18 cellular contexts compared by ENCODE assay signal in genomic region chr16:50620646-50621451, GRCh38.
DNase-seq lines count a peak whose midpoint lies in the region; ATAC-seq, FAIRE-seq and TF ChIP-seq lines count a peak whose summit lies in the region.
"Had no signal": no experiment of that assay in that cellular context is flagged by ENCODE, and none has a peak within 500 bp of the region (broad histone marks: within the 10 kb centered on the region; RNA-seq: fewer than 3 reads in every experiment).

No MANE protein-coding gene starts in this region.

- TF ChIP-seq RAD21 in HepG2 (CRISPR knock-in tag; IDR thresholded peaks at IDR 0.05), result no peak

- no peak overlapping the region for H3K18ac ChIP-seq in trophoblast cell (ENCODE audit: low read length)

- H2BK120ac ChIP-seq in trophoblast cell (ENCODE audit: insufficient read depth, low read length, poor library complexity), result no peak overlapping the region

- H3K23ac ChIP-seq in trophoblast cell (ENCODE audit: low read length), result no peak overlapping the region

- H3K79me1 ChIP-seq in trophoblast cell (ENCODE audit: low read length), result no peaks in the 10 kb centered on the region

- H3K9ac ChIP-seq in HepG2 (ENCODE audit: insufficient read depth, low read depth, low read length) (no peak overlapping the region), trophoblast cell (ENCODE audit: low read length) (no peak overlapping the region), smooth muscle cell (ENCODE audit: low read depth) (no peak overlapping the region)
- H3K9ac ChIP-seq: BLaER1 had no signal

- no peaks in the 10 kb centered on the region for H3K9me3 ChIP-seq in right cardiac atrium (ENCODE audit: control insufficient read depth, low read length)
- H3K9me3 ChIP-seq in left ventricle myocardium inferior (replicated peaks), result no peaks in the 10 kb centered on the region
- H3K9me3 ChIP-seq in HepG2 (ENCODE audit: low read length), result no peaks in the 10 kb centered on the region
- no peaks in the 10 kb centered on the region for H3K9me3 ChIP-seq in trophoblast cell (ENCODE audit: insufficient read depth, low read depth, low read length)
- H3K9me3 ChIP-seq in smooth muscle cell (replicated peaks; ENCODE audit: low read depth), result no peaks in the 10 kb centered on the region
- H3K9me3 ChIP-seq: BLaER1 had no signal

- no peak for FAIRE-seq in HepG2 (lab: Jason Lieb, UNC)
- FAIRE-seq: GM12891, GM19239, H54 had no signal

- peak; percentile 48 to 68; a peak in 3 of 4 replicates for TF ChIP-seq POLR2A in HepG2 (IDR thresholded peaks at IDR 0.05; ENCODE audit: insufficient read depth in 1 of 2, low read depth in 2 of 2, low read length in 2 of 2)

- no peak overlapping the region for H2BK12ac ChIP-seq in trophoblast cell (ENCODE audit: low read length)

- H3K4me1 ChIP-seq in right cardiac atrium (ENCODE audit: control insufficient read depth, insufficient read depth, low read length) (peaks cover 6% of the 10 kb centered on the region), left ventricle myocardium inferior (peaks cover 17% of the 10 kb centered on the region), HepG2 (ENCODE audit: insufficient read depth, low read length) (peaks cover 54% of the 10 kb centered on the region), trophoblast cell (ENCODE audit: control insufficient read depth in 1 of 2, insufficient read depth in 2 of 2, low read length in 2 of 2) (peaks cover 12 to 13% of the 10 kb centered on the region in 2 experiments), smooth muscle cell (ENCODE audit: low read depth) (peaks cover 5% of the 10 kb centered on the region)

- no peak overlapping the region for H4K91ac ChIP-seq in trophoblast cell (ENCODE audit: low read depth, low read length)

- no peak overlapping the region for H3K4ac ChIP-seq in trophoblast cell (ENCODE audit: low read depth, low read length)

- peaks cover 82% of the 10 kb centered on the region for H4K20me1 ChIP-seq in HepG2 (ENCODE audit: insufficient read depth, low read length)
- no peaks in the 10 kb centered on the region for H4K20me1 ChIP-seq in smooth muscle cell (ENCODE audit: low read depth)
- H4K20me1 ChIP-seq: BLaER1 had no signal

- intact Hi-C loops in right cardiac atrium (cut with DNase I) (loop anchor here in 1 of 4 donors (10.0 kb wide), 1 partner anchor 246 kb away; no protein-coding TSS in a partner anchor), left ventricle myocardium inferior (cut with micrococcal nuclease) (no loop called here), HepG2 (cut with micrococcal nuclease; ENCODE audit: unreplicated experiment) (no loop called here)

- in situ Hi-C loops in HepG2 (cut with HindIII; ENCODE audit: extremely low pct_ligation_motif_present, low pct_unique_long_range_greater_than_20kb), result no loop called here

- no peak for TF ChIP-seq CTCF in left ventricle myocardium inferior (IDR thresholded peaks at IDR 0.05; ENCODE audit: borderline replicate concordance)
- TF ChIP-seq CTCF in HepG2 (CRISPR knock-in tag; IDR thresholded peaks at IDR 0.05), result no peak
- no peak for TF ChIP-seq CTCF in smooth muscle cell (IDR thresholded peaks at IDR 0.05; ENCODE audit: borderline replicate concordance, insufficient read depth, poor library complexity, severe bottlenecking)

- 92% methylated on average over 11 of the region's 11 CpGs for WGBS in right cardiac atrium
- WGBS in HepG2 (ENCODE audit: low lambda C conversion rate), result 89% methylated on average over 11 of the region's 11 CpGs
- WGBS in trophoblast cell (ENCODE audit: extremely low coverage, insufficient coverage, insufficient read length), result no CpG with 5 or more reads among the region's 11 CpGs
- 96% methylated on average over 11 of the region's 11 CpGs for WGBS in smooth muscle cell (ENCODE audit: low lambda C conversion rate)

- H3K4me2 ChIP-seq in HepG2 (ENCODE audit: low read depth, low read length) (no peak overlapping the region), trophoblast cell (ENCODE audit: low read length) (no peak overlapping the region), smooth muscle cell (no peak overlapping the region)
- H3K4me2 ChIP-seq: BLaER1 had no signal

- H3K14ac ChIP-seq in trophoblast cell (ENCODE audit: low read length), result no peak overlapping the region

- no peak overlapping the region for H3K4me3 ChIP-seq in right cardiac atrium (ENCODE audit: low read length)
- no peak overlapping the region for H3K4me3 ChIP-seq in left ventricle myocardium inferior
- H3K4me3 ChIP-seq in HepG2 (replicated peaks in 1 of 3; ENCODE audit: insufficient read depth in 1 of 3, low read depth in 2 of 3, low read length in 3 of 3), result no peak overlapping the region
- peak overlapping the region; percentile 8 for H3K4me3 ChIP-seq in trophoblast cell (ENCODE audit: low read depth, low read length)
- no peak overlapping the region for H3K4me3 ChIP-seq in smooth muscle cell
- H3K4me3 ChIP-seq: BLaER1 had no signal

- H3K27ac ChIP-seq in right cardiac atrium (ENCODE audit: low read length) (no peak overlapping the region), left ventricle myocardium inferior (replicated peaks) (no peak overlapping the region), HepG2 (ENCODE audit: extremely low read length, insufficient read depth, low read length) (no peak overlapping the region), trophoblast cell (ENCODE audit: low read depth, low read length) (no peak overlapping the region), smooth muscle cell (ENCODE audit: low read depth) (no peak overlapping the region)
- H3K27ac ChIP-seq: BLaER1 had no signal

- DNase-seq in right cardiac atrium, result peak in 2 of 3 donors; percentile 1 to 11
- DNase-seq in left ventricle myocardium inferior, result no peak
- DNase-seq in HepG2 (ENCODE audit: low spot score), result no peak
- no peak for DNase-seq in trophoblast cell
- no peak for DNase-seq in GOT3 (lab: John Stamatoyannopoulos, UW)
- no peak for DNase-seq in activated CD4-positive, CD25-positive, alpha-beta regulatory T cell treated with anti-CD3 and anti-CD28 coated beads, Interleukin-2, amount 50 U/mL, for 72 hours
- no peak for DNase-seq in smooth muscle cell (lab: John Stamatoyannopoulos, UW; ENCODE audit: unreplicated experiment)
- DNase-seq: 8988T; Calu3; CD4-positive, alpha-beta memory T cell; DMS79 treated with DMSO at 0.1 percent for 48 hours; GF-D8; HCEC 1CT; IMR-90 had no signal

- TF ChIP-seq EP300 in HepG2 (IDR thresholded peaks at IDR 0.05; ENCODE audit: low read depth in 2 of 2, low read length in 2 of 2) (no peak), HepG2 (CRISPR knock-in tag; IDR thresholded peaks at IDR 0.05; ENCODE audit: borderline replicate concordance) (no peak)

- no peak overlapping the region for H2AFZ ChIP-seq in HepG2 (ENCODE audit: low read length)
- no peak overlapping the region for H2AFZ ChIP-seq in trophoblast cell (ENCODE audit: insufficient read depth, low read length, poor library complexity)
- no peak overlapping the region for H2AFZ ChIP-seq in smooth muscle cell (ENCODE audit: low read depth)

- no peak overlapping the region for H4K12ac ChIP-seq in trophoblast cell (ENCODE audit: low read depth, low read length)

- POLR2A ChIA-PET in HepG2 (lab: Yijun Ruan, JAX), result no interaction called here

- no peak overlapping the region for H2AK5ac ChIP-seq in trophoblast cell (ENCODE audit: low read length)

- CTCF ChIA-PET in HepG2 (lab: Yijun Ruan, JAX; ENCODE audit: low intra/inter-chr PET ratio, low total read pairs), result no interaction called here

- H4K8ac ChIP-seq in trophoblast cell (ENCODE audit: low read depth, low read length), result no peak overlapping the region

- H3F3A ChIP-seq in smooth muscle cell (ENCODE audit: low read depth), result no peaks in the 10 kb centered on the region

- BruUV-seq in HepG2 (replicated peaks; lab: Mats Ljungman, UMichigan), result no TSS peak

- H3K36me3 ChIP-seq in left ventricle myocardium inferior (no peaks in the 10 kb centered on the region), HepG2 (replicated peaks in 1 of 2; ENCODE audit: control insufficient read depth in 1 of 2, insufficient read depth in 2 of 2, low read length in 2 of 2) (peaks cover 86 to 99% of the 10 kb centered on the region in 2 experiments), trophoblast cell (ENCODE audit: control insufficient read depth in 1 of 2, insufficient read depth in 2 of 2, low read length in 2 of 2) (peaks cover 2 to 3% of the 10 kb centered on the region in 2 experiments), smooth muscle cell (ENCODE audit: low read depth) (no peaks in the 10 kb centered on the region)
- H3K36me3 ChIP-seq: BLaER1 had no signal

- peaks cover 16% of the 10 kb centered on the region for H3K79me2 ChIP-seq in HepG2 (ENCODE audit: insufficient read depth, low read length)
- no peaks in the 10 kb centered on the region for H3K79me2 ChIP-seq in trophoblast cell (ENCODE audit: control insufficient read depth, insufficient read depth, low read length, poor library complexity)
- no peaks in the 10 kb centered on the region for H3K79me2 ChIP-seq in smooth muscle cell (ENCODE audit: low read depth)

- ATAC-seq in right cardiac atrium (no peak), HepG2 (no peak)

- H2BK5ac ChIP-seq in trophoblast cell (ENCODE audit: low read depth, low read length, poor library complexity), result no peak overlapping the region

- no peaks in the 10 kb centered on the region for H3K27me3 ChIP-seq in right cardiac atrium (ENCODE audit: control insufficient read depth, insufficient read depth)
- H3K27me3 ChIP-seq in left ventricle myocardium inferior (ENCODE audit: low read depth), result peaks cover 5% of the 10 kb centered on the region
- H3K27me3 ChIP-seq in HepG2 (ENCODE audit: control insufficient read depth in 1 of 2, insufficient read depth in 2 of 2, low read length in 2 of 2), result no peaks in the 10 kb centered on the region
- no peaks in the 10 kb centered on the region for H3K27me3 ChIP-seq in trophoblast cell (ENCODE audit: insufficient read depth, low read length)
- H3K27me3 ChIP-seq in smooth muscle cell (ENCODE audit: low read depth), result no peaks in the 10 kb centered on the region
- H3K27me3 ChIP-seq: BLaER1 had no signal

TF ChIP-seq in HepG2, 621 proteins besides CTCF, POLR2A, EP300 and RAD21 (continues in another document):
- TF ChIP-seq AHR (CRISPR knock-in tag; IDR thresholded peaks at IDR 0.05), result 0 out of 2 replicates have a peak, but pooled peaks have one; percentile 24
- 0 out of 2 replicates have a peak, but pooled peaks have one; percentile 18 for TF ChIP-seq KMT2A (CRISPR knock-in tag; IDR thresholded peaks at IDR 0.05)
- no peak for TF ChIP-seq CREM (IDR thresholded peaks at IDR 0.05)
- TF ChIP-seq CREM (CRISPR knock-in tag; IDR thresholded peaks at IDR 0.05), result no peak

Comparison
In these comparisons a context has a peak if more than half of its experiments do, and no peak if none do; other contexts are left out.
1. DNase-seq: peak in right cardiac atrium (2 of 3); none in left ventricle myocardium inferior (single experiment), HepG2 (single experiment), trophoblast cell (0 of 2), GOT3 (single experiment), activated CD4-positive, CD25-positive, alpha-beta regulatory T cell treated with anti-CD3 and anti-CD28 coated beads, Interleukin-2, amount 50 U/mL, for 72 hours (single experiment) and smooth muscle cell (single experiment).